Comparison of ENCODE assay signal across 1 cellular context in the genomic region with DNA sequence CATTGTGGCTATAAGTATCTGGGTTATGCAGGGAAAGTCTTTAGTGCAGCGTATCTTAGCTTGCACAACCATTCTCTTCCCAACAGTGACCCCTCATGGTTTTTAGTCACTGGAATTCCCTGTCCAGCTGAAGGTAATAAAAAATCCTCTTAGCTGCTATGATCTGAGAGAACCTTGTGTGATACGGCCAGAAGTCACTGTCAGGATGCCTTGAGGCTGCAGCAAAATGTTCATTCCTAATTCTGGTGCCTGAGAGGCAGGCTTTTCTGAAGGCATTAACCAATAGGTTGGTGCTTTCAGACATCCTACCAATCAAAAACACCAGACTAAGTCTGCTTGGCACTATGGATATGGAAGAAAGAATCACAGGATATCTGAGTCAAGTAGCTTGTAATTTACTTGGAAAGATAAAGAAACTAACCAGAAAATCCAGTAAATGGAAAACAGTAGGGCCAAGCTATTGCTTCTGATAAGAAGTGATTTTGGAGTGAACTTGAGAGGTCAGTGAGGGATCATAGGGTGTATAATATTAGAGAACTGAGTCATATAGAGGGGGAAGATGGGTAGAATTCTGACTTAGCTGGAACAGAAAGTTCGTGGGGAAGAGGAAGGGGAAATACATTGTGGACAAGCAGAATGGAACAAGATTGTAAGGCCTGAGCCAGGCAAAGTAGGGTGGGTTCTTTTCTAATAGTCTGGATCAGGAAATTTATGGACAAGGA.
TF ChIP-seq lines count a peak whose summit lies in the region.

No MANE protein-coding gene starts in this region.

TF ChIP-seq in GM23338, 12 proteins besides CTCF, POLR2A, EP300 and RAD21 (continued from another document):
- TF ChIP-seq, protein P1, sequence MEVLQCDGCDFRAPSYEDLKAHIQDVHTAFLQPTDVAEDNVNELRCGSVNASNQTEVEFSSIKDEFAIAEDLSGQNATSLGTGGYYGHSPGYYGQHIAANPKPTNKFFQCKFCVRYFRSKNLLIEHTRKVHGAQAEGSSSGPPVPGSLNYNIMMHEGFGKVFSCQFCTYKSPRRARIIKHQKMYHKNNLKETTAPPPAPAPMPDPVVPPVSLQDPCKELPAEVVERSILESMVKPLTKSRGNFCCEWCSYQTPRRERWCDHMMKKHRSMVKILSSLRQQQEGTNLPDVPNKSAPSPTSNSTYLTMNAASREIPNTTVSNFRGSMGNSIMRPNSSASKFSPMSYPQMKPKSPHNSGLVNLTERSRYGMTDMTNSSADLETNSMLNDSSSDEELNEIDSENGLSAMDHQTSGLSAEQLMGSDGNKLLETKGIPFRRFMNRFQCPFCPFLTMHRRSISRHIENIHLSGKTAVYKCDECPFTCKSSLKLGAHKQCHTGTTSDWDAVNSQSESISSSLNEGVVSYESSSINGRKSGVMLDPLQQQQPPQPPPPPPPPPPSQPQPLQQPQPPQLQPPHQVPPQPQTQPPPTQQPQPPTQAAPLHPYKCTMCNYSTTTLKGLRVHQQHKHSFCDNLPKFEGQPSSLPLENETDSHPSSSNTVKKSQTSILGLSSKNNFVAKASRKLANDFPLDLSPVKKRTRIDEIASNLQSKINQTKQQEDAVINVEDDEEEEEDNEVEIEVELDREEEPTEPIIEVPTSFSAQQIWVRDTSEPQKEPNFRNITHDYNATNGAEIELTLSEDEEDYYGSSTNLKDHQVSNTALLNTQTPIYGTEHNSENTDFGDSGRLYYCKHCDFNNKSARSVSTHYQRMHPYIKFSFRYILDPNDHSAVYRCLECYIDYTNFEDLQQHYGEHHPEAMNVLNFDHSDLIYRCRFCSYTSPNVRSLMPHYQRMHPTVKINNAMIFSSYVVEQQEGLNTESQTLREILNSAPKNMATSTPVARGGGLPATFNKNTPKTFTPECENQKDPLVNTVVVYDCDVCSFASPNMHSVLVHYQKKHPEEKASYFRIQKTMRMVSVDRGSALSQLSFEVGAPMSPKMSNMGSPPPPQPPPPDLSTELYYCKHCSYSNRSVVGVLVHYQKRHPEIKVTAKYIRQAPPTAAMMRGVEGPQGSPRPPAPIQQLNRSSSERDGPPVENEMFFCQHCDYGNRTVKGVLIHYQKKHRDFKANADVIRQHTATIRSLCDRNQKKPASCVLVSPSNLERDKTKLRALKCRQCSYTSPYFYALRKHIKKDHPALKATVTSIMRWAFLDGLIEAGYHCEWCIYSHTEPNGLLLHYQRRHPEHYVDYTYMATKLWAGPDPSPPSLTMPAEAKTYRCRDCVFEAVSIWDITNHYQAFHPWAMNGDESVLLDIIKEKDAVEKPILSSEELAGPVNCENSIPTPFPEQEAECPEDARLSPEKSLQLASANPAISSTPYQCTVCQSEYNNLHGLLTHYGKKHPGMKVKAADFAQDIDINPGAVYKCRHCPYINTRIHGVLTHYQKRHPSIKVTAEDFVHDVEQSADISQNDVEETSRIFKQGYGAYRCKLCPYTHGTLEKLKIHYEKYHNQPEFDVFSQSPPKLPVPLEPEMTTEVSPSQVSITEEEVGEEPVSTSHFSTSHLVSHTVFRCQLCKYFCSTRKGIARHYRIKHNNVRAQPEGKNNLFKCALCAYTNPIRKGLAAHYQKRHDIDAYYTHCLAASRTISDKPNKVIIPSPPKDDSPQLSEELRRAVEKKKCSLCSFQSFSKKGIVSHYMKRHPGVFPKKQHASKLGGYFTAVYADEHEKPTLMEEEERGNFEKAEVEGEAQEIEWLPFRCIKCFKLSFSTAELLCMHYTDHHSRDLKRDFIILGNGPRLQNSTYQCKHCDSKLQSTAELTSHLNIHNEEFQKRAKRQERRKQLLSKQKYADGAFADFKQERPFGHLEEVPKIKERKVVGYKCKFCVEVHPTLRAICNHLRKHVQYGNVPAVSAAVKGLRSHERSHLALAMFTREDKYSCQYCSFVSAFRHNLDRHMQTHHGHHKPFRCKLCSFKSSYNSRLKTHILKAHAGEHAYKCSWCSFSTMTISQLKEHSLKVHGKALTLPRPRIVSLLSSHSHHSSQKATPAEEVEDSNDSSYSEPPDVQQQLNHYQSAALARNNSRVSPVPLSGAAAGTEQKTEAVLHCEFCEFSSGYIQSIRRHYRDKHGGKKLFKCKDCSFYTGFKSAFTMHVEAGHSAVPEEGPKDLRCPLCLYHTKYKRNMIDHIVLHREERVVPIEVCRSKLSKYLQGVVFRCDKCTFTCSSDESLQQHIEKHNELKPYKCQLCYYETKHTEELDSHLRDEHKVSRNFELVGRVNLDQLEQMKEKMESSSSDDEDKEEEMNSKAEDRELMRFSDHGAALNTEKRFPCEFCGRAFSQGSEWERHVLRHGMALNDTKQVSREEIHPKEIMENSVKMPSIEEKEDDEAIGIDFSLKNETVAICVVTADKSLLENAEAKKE (CRISPR knock-in tag; IDR thresholded peaks at IDR 0.05), result no peak
- no peak for TF ChIP-seq POLR2AphosphoS5 (IDR thresholded peaks at IDR 0.05; ENCODE audit: low read depth)
- TF ChIP-seq EZH2 (IDR thresholded peaks at IDR 0.05; ENCODE audit: low read depth, unreplicated experiment), result no peak
- no peak for TF ChIP-seq ZNF114 (CRISPR knock-in tag; IDR thresholded peaks at IDR 0.05)
- TF ChIP-seq, protein P2, sequence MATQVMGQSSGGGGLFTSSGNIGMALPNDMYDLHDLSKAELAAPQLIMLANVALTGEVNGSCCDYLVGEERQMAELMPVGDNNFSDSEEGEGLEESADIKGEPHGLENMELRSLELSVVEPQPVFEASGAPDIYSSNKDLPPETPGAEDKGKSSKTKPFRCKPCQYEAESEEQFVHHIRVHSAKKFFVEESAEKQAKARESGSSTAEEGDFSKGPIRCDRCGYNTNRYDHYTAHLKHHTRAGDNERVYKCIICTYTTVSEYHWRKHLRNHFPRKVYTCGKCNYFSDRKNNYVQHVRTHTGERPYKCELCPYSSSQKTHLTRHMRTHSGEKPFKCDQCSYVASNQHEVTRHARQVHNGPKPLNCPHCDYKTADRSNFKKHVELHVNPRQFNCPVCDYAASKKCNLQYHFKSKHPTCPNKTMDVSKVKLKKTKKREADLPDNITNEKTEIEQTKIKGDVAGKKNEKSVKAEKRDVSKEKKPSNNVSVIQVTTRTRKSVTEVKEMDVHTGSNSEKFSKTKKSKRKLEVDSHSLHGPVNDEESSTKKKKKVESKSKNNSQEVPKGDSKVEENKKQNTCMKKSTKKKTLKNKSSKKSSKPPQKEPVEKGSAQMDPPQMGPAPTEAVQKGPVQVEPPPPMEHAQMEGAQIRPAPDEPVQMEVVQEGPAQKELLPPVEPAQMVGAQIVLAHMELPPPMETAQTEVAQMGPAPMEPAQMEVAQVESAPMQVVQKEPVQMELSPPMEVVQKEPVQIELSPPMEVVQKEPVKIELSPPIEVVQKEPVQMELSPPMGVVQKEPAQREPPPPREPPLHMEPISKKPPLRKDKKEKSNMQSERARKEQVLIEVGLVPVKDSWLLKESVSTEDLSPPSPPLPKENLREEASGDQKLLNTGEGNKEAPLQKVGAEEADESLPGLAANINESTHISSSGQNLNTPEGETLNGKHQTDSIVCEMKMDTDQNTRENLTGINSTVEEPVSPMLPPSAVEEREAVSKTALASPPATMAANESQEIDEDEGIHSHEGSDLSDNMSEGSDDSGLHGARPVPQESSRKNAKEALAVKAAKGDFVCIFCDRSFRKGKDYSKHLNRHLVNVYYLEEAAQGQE (IDR thresholded peaks at IDR 0.05; ENCODE audit: unreplicated experiment), result no peak
- no peak for TF ChIP-seq ZNF331 (CRISPR knock-in tag; IDR thresholded peaks at IDR 0.05; ENCODE audit: low read depth)
- TF ChIP-seq EZH2phosphoT487 (IDR thresholded peaks at IDR 0.05; ENCODE audit: unreplicated experiment), result no peak
